10 cellular contexts compared by ENCODE assay signal in the genomic region with DNA sequence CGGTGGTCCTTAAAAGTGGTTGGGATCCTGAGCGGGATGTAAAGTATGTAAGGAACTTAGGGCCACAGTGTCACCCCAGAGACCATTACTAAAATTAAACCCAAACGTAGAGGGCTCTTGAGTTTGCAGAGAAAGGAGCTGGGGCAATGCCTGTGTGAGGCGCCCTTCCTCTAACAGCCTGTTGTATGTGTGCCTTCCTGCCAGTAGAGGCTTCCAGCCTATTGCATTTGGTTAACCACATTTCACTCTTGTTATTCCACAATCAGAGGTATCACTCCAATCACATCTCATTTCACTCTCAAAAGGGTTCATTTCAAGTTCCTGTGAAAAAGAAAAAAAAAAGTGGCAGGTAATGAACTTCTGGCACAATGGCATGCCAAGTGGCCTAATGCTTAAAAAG. TPM values are rescaled to one million over a fixed set of nuclear protein-coding genes. Genes with fewer than 3 reads are reported as not detected.
DNase-seq lines count a peak whose midpoint lies in the region; ATAC-seq and TF ChIP-seq lines count a peak whose summit lies in the region.
"Had no signal": no experiment of that assay in that cellular context is flagged by ENCODE, and none has a peak within 500 bp of the region (broad histone marks: within the 10 kb centered on the region; RNA-seq: fewer than 3 reads in every experiment).

No MANE protein-coding gene starts in this region.

- no peak overlapping the region for H3K27ac Mint-ChIP-seq in activated naive CD8-positive, alpha-beta T cell treated with anti-CD3 and anti-CD28 coated beads, Interleukin-2, amount 50 U/mL, for 24 hours
- H3K27ac Mint-ChIP-seq in activated naive CD8-positive, alpha-beta T cell treated with anti-CD3 and anti-CD28 coated beads for 36 hours: no peak overlapping the region
- no peak overlapping the region for H3K27ac Mint-ChIP-seq in stimulated activated naive B cell treated with anti-CD40 and anti-IgM and Interleukin-4, amounts not matched to agents 10 μg/mL and 1 μg/mL and 100 μg/mL, for 72 hours

- no peak for DNase-seq in activated naive CD8-positive, alpha-beta T cell treated with anti-CD3 and anti-CD28 coated beads, Interleukin-2, amount 50 U/mL, for 24 hours
- DNase-seq in activated naive CD8-positive, alpha-beta T cell treated with anti-CD3 and anti-CD28 coated beads for 36 hours: no peak
- peak; percentile 42 for DNase-seq in choroid plexus epithelial cell (ENCODE audit: low read depth)
- DNase-seq in stimulated activated naive B cell treated with anti-CD40 and anti-IgM and Interleukin-4, amounts not matched to agents 10 μg/mL and 1 μg/mL and 100 μg/mL, for 72 hours: no peak
- no peak for DNase-seq in GF-D8 (lab: John Stamatoyannopoulos, UW)
- DNase-seq in GM20000 (ENCODE audit: low spot score): no peak
- DNase-seq: NCI-H1417 treated with DMSO at 0.1 percent for 48 hours, SHP77 treated with DMSO at 0.1 percent for 48 hours had no signal

- ATAC-seq in activated naive CD8-positive, alpha-beta T cell treated with anti-CD3 and anti-CD28 coated beads, Interleukin-2, amount 50 U/mL, for 24 hours: peak; percentile 74
- ATAC-seq in HG02884 (IDR thresholded peaks at IDR 0.05; ENCODE audit: unreplicated experiment): peak; percentile 56
- peak; percentile 34 to 38 for ATAC-seq in stimulated activated naive B cell treated with anti-CD40 and anti-IgM and Interleukin-4, amounts not matched to agents 10 μg/mL and 1 μg/mL and 100 μg/mL, for 72 hours (replicated peaks)
- ATAC-seq in HG03354 (IDR thresholded peaks at IDR 0.05; ENCODE audit: poor library complexity, severe bottlenecking, unreplicated experiment): no peak

- no peaks in the 10 kb centered on the region for H3K9me3 Mint-ChIP-seq in activated naive CD8-positive, alpha-beta T cell treated with anti-CD3 and anti-CD28 coated beads, Interleukin-2, amount 50 U/mL, for 24 hours
- no peaks in the 10 kb centered on the region for H3K9me3 Mint-ChIP-seq in activated naive CD8-positive, alpha-beta T cell treated with anti-CD3 and anti-CD28 coated beads for 36 hours
- H3K9me3 Mint-ChIP-seq in stimulated activated naive B cell treated with anti-CD40 and anti-IgM and Interleukin-4, amounts not matched to agents 10 μg/mL and 1 μg/mL and 100 μg/mL, for 72 hours: no peaks in the 10 kb centered on the region

- no peak overlapping the region for H3K4me3 ChIP-seq in choroid plexus epithelial cell (ENCODE audit: low read depth, low read length)

- TF ChIP-seq CTCF in choroid plexus epithelial cell (conservative IDR thresholded peaks at IDR 0.05; ENCODE audit: low read depth, low read length): peak; percentile 46
- TF ChIP-seq CTCF in GM20000 (IDR thresholded peaks at IDR 0.05; ENCODE audit: extremely low read depth, missing control alignments): no peak

- peaks cover 8% of the 10 kb centered on the region for H3K4me1 Mint-ChIP-seq in activated naive CD8-positive, alpha-beta T cell treated with anti-CD3 and anti-CD28 coated beads, Interleukin-2, amount 50 U/mL, for 24 hours
- H3K4me1 Mint-ChIP-seq in activated naive CD8-positive, alpha-beta T cell treated with anti-CD3 and anti-CD28 coated beads for 36 hours: peaks cover 2% of the 10 kb centered on the region
- H3K4me1 Mint-ChIP-seq in stimulated activated naive B cell treated with anti-CD40 and anti-IgM and Interleukin-4, amounts not matched to agents 10 μg/mL and 1 μg/mL and 100 μg/mL, for 72 hours: peaks cover 0 to 5% of the 10 kb centered on the region in 2 donors

- peaks cover 2% of the 10 kb centered on the region for H3K27me3 Mint-ChIP-seq in activated naive CD8-positive, alpha-beta T cell treated with anti-CD3 and anti-CD28 coated beads, Interleukin-2, amount 50 U/mL, for 24 hours
- H3K27me3 Mint-ChIP-seq in activated naive CD8-positive, alpha-beta T cell treated with anti-CD3 and anti-CD28 coated beads for 36 hours: no peaks in the 10 kb centered on the region
- no peaks in the 10 kb centered on the region for H3K27me3 Mint-ChIP-seq in stimulated activated naive B cell treated with anti-CD40 and anti-IgM and Interleukin-4, amounts not matched to agents 10 μg/mL and 1 μg/mL and 100 μg/mL, for 72 hours

- H3K36me3 Mint-ChIP-seq in activated naive CD8-positive, alpha-beta T cell treated with anti-CD3 and anti-CD28 coated beads, Interleukin-2, amount 50 U/mL, for 24 hours (ENCODE audit: low read depth): peaks cover 3% of the 10 kb centered on the region
- peaks cover 1% of the 10 kb centered on the region for H3K36me3 Mint-ChIP-seq in activated naive CD8-positive, alpha-beta T cell treated with anti-CD3 and anti-CD28 coated beads for 36 hours
- no peaks in the 10 kb centered on the region for H3K36me3 Mint-ChIP-seq in stimulated activated naive B cell treated with anti-CD40 and anti-IgM and Interleukin-4, amounts not matched to agents 10 μg/mL and 1 μg/mL and 100 μg/mL, for 72 hours

- H3K4me3 Mint-ChIP-seq in activated naive CD8-positive, alpha-beta T cell treated with anti-CD3 and anti-CD28 coated beads, Interleukin-2, amount 50 U/mL, for 24 hours: no peak overlapping the region
- H3K4me3 Mint-ChIP-seq in activated naive CD8-positive, alpha-beta T cell treated with anti-CD3 and anti-CD28 coated beads for 36 hours: no peak overlapping the region
- no peak overlapping the region for H3K4me3 Mint-ChIP-seq in stimulated activated naive B cell treated with anti-CD40 and anti-IgM and Interleukin-4, amounts not matched to agents 10 μg/mL and 1 μg/mL and 100 μg/mL, for 72 hours

RNA-seq across cellular contexts. Expression of a gene that starts 29.4 kb away (rescaled TPM):
- 10 to 100 TPM; 20.0 to 21.0 TPM for total RNA-seq in activated naive CD8-positive, alpha-beta T cell treated with anti-CD3 and anti-CD28 coated beads for 36 hours
